25 cellular contexts compared by ENCODE assay signal in genomic region chr1:31585736-31586365, GRCh38. TPM values are rescaled to one million over a fixed set of nuclear protein-coding genes. Genes with fewer than 3 reads are reported as not detected.
DNase-seq lines count a peak whose midpoint lies in the region; ATAC-seq, FAIRE-seq and TF ChIP-seq lines count a peak whose summit lies in the region.
"Had no signal": no experiment of that assay in that cellular context is flagged by ENCODE, and none has a peak within 500 bp of the region (broad histone marks: within the 10 kb centered on the region; RNA-seq: fewer than 3 reads in every experiment).

No MANE protein-coding gene starts in this region.

- H4K91ac ChIP-seq in H1 (replicated peaks; ENCODE audit: insufficient read length, low read length), result no peak overlapping the region

- no peak overlapping the region for H3K4ac ChIP-seq in H1 (replicated peaks; ENCODE audit: insufficient read length, low read depth, low read length)

- H2AFZ ChIP-seq in PC-9 (no peak overlapping the region), H1 (ENCODE audit: low read length) (no peak overlapping the region)

- H3K4me2 ChIP-seq in PC-9 (peak overlapping the region; percentile 90; the same call in 1 of the 2 replicates), H1 (ENCODE audit: insufficient read depth in 1 of 2, low read depth in 2 of 2, low read length in 2 of 2) (no peak overlapping the region)

- FAIRE-seq in H1 (lab: Jason Lieb, UNC), result no peak
- FAIRE-seq: bronchial epithelial cell, GM12878 had no signal

- no peak overlapping the region for H3K18ac ChIP-seq in H1 (ENCODE audit: extremely low read depth, low read length)

- 0 out of 2 replicates have a peak overlapping the region, but pooled peaks have one; percentile 16 for H2BK5ac ChIP-seq in H1 (ENCODE audit: low read depth, low read length)

- H3K4me1 ChIP-seq in PC-9 (replicated peaks; ENCODE audit: insufficient read depth) (peaks cover 100% of the 10 kb centered on the region), H1 (replicated peaks in 1 of 4; ENCODE audit: control insufficient read depth in 3 of 4, insufficient read depth in 4 of 4, low read length in 3 of 4) (peaks cover 2 to 18% (median 13%) of the 10 kb centered on the region in 4 experiments), tibial artery (peaks cover 0 to 97% (median 87%) of the 10 kb centered on the region in 4 donors), lower lobe of right lung (peaks cover 51% of the 10 kb centered on the region)

- H2BK12ac ChIP-seq in H1 (ENCODE audit: low read depth, low read length), result no peak overlapping the region

- H3K14ac ChIP-seq in H1 (ENCODE audit: insufficient read length), result no peak overlapping the region

- CTCF ChIA-PET in PC-9 (lab: Charles Lee) (interaction anchor here (0.6 kb wide), 1 partner anchor 59 kb away, joined by 5 read pairs; the partner anchor contains the start of gene PEF1), H1 (lab: Charles Lee; ENCODE audit: partially characterized antibody) (interaction anchor here (0.8 to 4.2 kb wide), 7 partner anchors 8 to 54 kb away, joined by 3 to 43 read pairs (median 4); no protein-coding TSS in a partner anchor)

- H3K4me3 Mint-ChIP-seq in osteocyte (ENCODE audit: unreplicated experiment), result no peak overlapping the region
- no peak overlapping the region for H3K4me3 Mint-ChIP-seq in stimulated activated naive CD8-positive, alpha-beta T cell treated with anti-CD3 and anti-CD28 coated beads, Interleukin-15, amount 100 ng/mL, for 72 hours
- H3K4me3 Mint-ChIP-seq: activated CD4-positive, alpha-beta T cell treated with anti-CD3 and anti-CD28 coated beads, Interleukin-2, amount 10 ng/mL, durations not matched to agents 7 days and 5 days; CD4-positive, alpha-beta memory T cell; H9; memory B cell; natural killer cell treated with Interleukin-12 subunit alpha and Interleukin-12 subunit beta and Interleukin-15 and Interleukin-18, amount 100 ng/mL, for 72 hours had no signal

- H2BK120ac ChIP-seq in H1 (replicated peaks; ENCODE audit: low read depth, low read length), result no peak overlapping the region

- BruUV-seq in PC-9 (replicated peaks; lab: Mats Ljungman, UMichigan), result no TSS peak

- H3K79me2 ChIP-seq in PC-9 (ENCODE audit: low read depth), result peaks cover 59% of the 10 kb centered on the region
- H3K79me2 ChIP-seq in H1 (ENCODE audit: control insufficient read depth in 1 of 2, insufficient read depth in 2 of 2, low read length in 2 of 2), result no peaks in the 10 kb centered on the region

- POLR2A ChIA-PET in PC-9 (lab: Charles Lee; ENCODE audit: unreplicated experiment) (no interaction called here), H1 (lab: Charles Lee; ENCODE audit: partially characterized antibody) (interaction anchor here (1.2 kb wide), 1 partner anchor 59 kb away, joined by 5 read pairs; the partner anchor contains the start of gene PEF1)

- TF ChIP-seq CTCF in PC-9 (conservative IDR thresholded peaks at IDR 0.05) (no peak), H1 (IDR thresholded peaks at IDR 0.05; ENCODE audit: control extremely low read depth in 1 of 3, insufficient read depth in 1 of 3, low read depth in 1 of 3, low read length in 3 of 3) (no peak), osteocyte (IDR thresholded peaks at IDR 0.05) (no peak), tibial artery (IDR thresholded peaks at IDR 0.05) (no peak), lower lobe of right lung (IDR thresholded peaks at IDR 0.05) (no peak)

- no peak overlapping the region for H3K4me3 ChIP-seq in PC-9
- no peak overlapping the region for H3K4me3 ChIP-seq in H1 (ENCODE audit: extremely low read depth in 1 of 4, insufficient read depth in 2 of 4, low read depth in 3 of 4, low read length in 4 of 4)
- peak overlapping the region; percentile 27 to 34 for H3K4me3 ChIP-seq in tibial artery
- no peak overlapping the region for H3K4me3 ChIP-seq in lower lobe of right lung
- H3K4me3 ChIP-seq: GM12878, skin epidermis had no signal

- intact Hi-C loops in PC-9 (cut with micrococcal nuclease; ENCODE audit: unreplicated experiment), result no loop called here
- intact Hi-C loops in tibial artery (cut with DNase I; ENCODE audit: low total_unique reads), result no loop called here
- intact Hi-C loops in lower lobe of right lung (cut with DNase I), result no loop called here

- H2BK20ac ChIP-seq in H1 (ENCODE audit: low read length), result no peak overlapping the region

- no peaks in the 10 kb centered on the region for H3K79me1 ChIP-seq in H1 (ENCODE audit: low read depth, low read length)

- H3K23me2 ChIP-seq in H1 (ENCODE audit: low read depth, low read length), result no peaks in the 10 kb centered on the region; the same call in 1 of the 2 replicates

- H3K23ac ChIP-seq in H1 (ENCODE audit: insufficient read length), result no peak overlapping the region

- no peaks in the 10 kb centered on the region for H3K9me3 ChIP-seq in PC-9 (ENCODE audit: insufficient read depth, low read depth)
- no peaks in the 10 kb centered on the region for H3K9me3 ChIP-seq in H1 (ENCODE audit: insufficient read depth in 2 of 2, low read depth in 1 of 2, low read length in 1 of 2)
- no peaks in the 10 kb centered on the region for H3K9me3 ChIP-seq in tibial artery
- H3K9me3 ChIP-seq in lower lobe of right lung, result no peaks in the 10 kb centered on the region

- no peak overlapping the region for H2BK15ac ChIP-seq in H1 (ENCODE audit: low read length)

- no peak for TF ChIP-seq RAD21 in H1 (IDR thresholded peaks at IDR 0.05 in 1 of 2, conservative IDR thresholded peaks at IDR 0.05 in 1 of 2; ENCODE audit: low read depth in 2 of 2, low read length in 2 of 2)

- no peak overlapping the region for H4K8ac ChIP-seq in H1 (ENCODE audit: extremely low read depth, insufficient read depth, low read length)

- H3K27ac ChIP-seq in PC-9 (peak overlapping the region; percentile 81), H1 (ENCODE audit: low read depth, low read length) (no peak overlapping the region), tibial artery (peak overlapping the region; percentile 87 to 91), lower lobe of right lung (no peak overlapping the region)

- no peaks in the 10 kb centered on the region for H3K36me3 Mint-ChIP-seq in osteocyte (ENCODE audit: unreplicated experiment)
- H3K36me3 Mint-ChIP-seq: CD4-positive, alpha-beta memory T cell; memory B cell; natural killer cell treated with Interleukin-12 subunit alpha and Interleukin-12 subunit beta and Interleukin-15 and Interleukin-18, amount 100 ng/mL, for 72 hours had no signal

- H3K9ac ChIP-seq in H1 (replicated peaks in 1 of 4; ENCODE audit: extremely low read depth in 1 of 4, low read depth in 3 of 4, low read length in 3 of 4), result no peak overlapping the region

- no peak overlapping the region for H3K56ac ChIP-seq in H1 (replicated peaks; ENCODE audit: insufficient read length, low read depth, low read length)

- no peak for TF ChIP-seq EP300 in H1 (IDR thresholded peaks at IDR 0.05; ENCODE audit: borderline replicate concordance in 1 of 2, low read depth in 2 of 2, low read length in 2 of 2)

- peaks cover 36% of the 10 kb centered on the region for H3K4me1 Mint-ChIP-seq in osteocyte (ENCODE audit: unreplicated experiment)
- H3K4me1 Mint-ChIP-seq in stimulated activated naive CD8-positive, alpha-beta T cell treated with anti-CD3 and anti-CD28 coated beads, Interleukin-15, amount 100 ng/mL, for 72 hours, result no peaks in the 10 kb centered on the region

- no peak overlapping the region for H4K5ac ChIP-seq in H1 (ENCODE audit: insufficient read length, low read depth, low read length)

- DNase-seq in PC-9 (no peak), H1 (ENCODE audit: low read depth in 1 of 2, low spot score in 2 of 2) (peak in 1 of 2 experiments; percentile 39), osteocyte (ENCODE audit: extremely low spot score, unreplicated experiment) (peak; percentile 70), tibial artery (no peak), lower lobe of right lung (no peak)
- DNase-seq in stimulated activated naive CD8-positive, alpha-beta T cell treated with anti-CD3 and anti-CD28 coated beads, Interleukin-15, amount 100 ng/mL, for 72 hours, result no peak
- DNase-seq: activated CD4-positive, alpha-beta T cell treated with anti-CD3 and anti-CD28 coated beads, Interleukin-2, amount 10 ng/mL, durations not matched to agents 7 days and 5 days; activated effector memory CD4-positive, alpha-beta T cell treated with Interleukin-2 at 50 U/mL for 16 hours; CD4-positive, alpha-beta memory T cell; dermis blood vessel endothelial cell; H9; hippocampal formation; KG1; NCI-H1694 treated with DMSO at 0.1 percent for 48 hours; NCI-H226; OCI-M1; SIG-M5; stimulated activated CD4-positive, alpha-beta T cell treated with anti-CD3 and anti-CD28 coated beads, Interleukin-4, amount 100 ng/mL, for 1 hour; T-helper 1 cell had no signal

- no peak overlapping the region for H2AK5ac ChIP-seq in H1 (ENCODE audit: low read depth, low read length)

- TF ChIP-seq POLR2A in H1 (IDR thresholded peaks at IDR 0.05; ENCODE audit: control extremely low read depth in 1 of 2, low read depth in 2 of 2, low read length in 2 of 2), result no peak

- H3K36me3 ChIP-seq in PC-9 (ENCODE audit: low read depth), result peaks cover 46% of the 10 kb centered on the region
- no peaks in the 10 kb centered on the region for H3K36me3 ChIP-seq in H1 (ENCODE audit: control insufficient read depth in 2 of 4, insufficient read depth in 4 of 4, low read length in 3 of 4)
- H3K36me3 ChIP-seq in tibial artery, result peaks cover 30 to 50% (median 45%) of the 10 kb centered on the region in 3 donors
- peaks cover 29% of the 10 kb centered on the region for H3K36me3 ChIP-seq in lower lobe of right lung

- no peak for ATAC-seq in GM18498 (IDR thresholded peaks at IDR 0.05; ENCODE audit: unreplicated experiment)
- no peak for ATAC-seq in stimulated activated naive CD8-positive, alpha-beta T cell treated with anti-CD3 and anti-CD28 coated beads, Interleukin-15, amount 100 ng/mL, for 72 hours
- ATAC-seq in lower lobe of right lung, result no peak
- ATAC-seq: GM12878; natural killer cell treated with Interleukin-12 subunit alpha and Interleukin-12 subunit beta and Interleukin-15 and Interleukin-18, amount 100 ng/mL, for 72 hours had no signal

- H3K9me3 Mint-ChIP-seq in osteocyte (ENCODE audit: unreplicated experiment), result no peaks in the 10 kb centered on the region
- H3K9me3 Mint-ChIP-seq in stimulated activated naive CD8-positive, alpha-beta T cell treated with anti-CD3 and anti-CD28 coated beads, Interleukin-15, amount 100 ng/mL, for 72 hours, result no peaks in the 10 kb centered on the region
- H3K9me3 Mint-ChIP-seq: activated CD4-positive, alpha-beta T cell treated with anti-CD3 and anti-CD28 coated beads, Interleukin-2, amount 10 ng/mL, durations not matched to agents 7 days and 5 days; CD4-positive, alpha-beta memory T cell; H9; memory B cell; natural killer cell treated with Interleukin-12 subunit alpha and Interleukin-12 subunit beta and Interleukin-15 and Interleukin-18, amount 100 ng/mL, for 72 hours had no signal

- H3K9me2 ChIP-seq in PC-9 (ENCODE audit: insufficient read depth), result no peaks in the 10 kb centered on the region

- peaks cover 6% of the 10 kb centered on the region for H4K20me1 ChIP-seq in PC-9 (ENCODE audit: insufficient read depth)
- H4K20me1 ChIP-seq in H1 (replicated peaks in 1 of 2; ENCODE audit: control insufficient read depth in 1 of 2, insufficient read depth in 2 of 2, low read length in 2 of 2), result no peaks in the 10 kb centered on the region

- 90% methylated on average over 11 of the region's 11 CpGs; no CpG with 5 or more reads in 1 of the 2 experiments for WGBS in H1 (ENCODE audit: extremely low coverage in 1 of 2, insufficient coverage in 1 of 2, insufficient read length in 1 of 2, insufficient replicate concordance in 2 of 2, low coverage in 1 of 2, low lambda C conversion rate in 2 of 2, missing lambda C conversion rate in 1 of 2), 2 experiments

- H3K27ac Mint-ChIP-seq in osteocyte (ENCODE audit: unreplicated experiment), result no peak overlapping the region
- no peak overlapping the region for H3K27ac Mint-ChIP-seq in stimulated activated naive CD8-positive, alpha-beta T cell treated with anti-CD3 and anti-CD28 coated beads, Interleukin-15, amount 100 ng/mL, for 72 hours
- H3K27ac Mint-ChIP-seq: activated CD4-positive, alpha-beta T cell treated with anti-CD3 and anti-CD28 coated beads, Interleukin-2, amount 10 ng/mL, durations not matched to agents 7 days and 5 days; CD4-positive, alpha-beta memory T cell; H9; memory B cell; natural killer cell treated with Interleukin-12 subunit alpha and Interleukin-12 subunit beta and Interleukin-15 and Interleukin-18, amount 100 ng/mL, for 72 hours had no signal

- no peaks in the 10 kb centered on the region for H3K27me3 Mint-ChIP-seq in osteocyte (ENCODE audit: unreplicated experiment)
- H3K27me3 Mint-ChIP-seq in stimulated activated naive CD8-positive, alpha-beta T cell treated with anti-CD3 and anti-CD28 coated beads, Interleukin-15, amount 100 ng/mL, for 72 hours, result peaks cover 34% of the 10 kb centered on the region

- H3K27me3 ChIP-seq in PC-9 (ENCODE audit: insufficient read depth, low read depth) (no peaks in the 10 kb centered on the region), H1 (replicated peaks in 1 of 4; ENCODE audit: control insufficient read depth in 3 of 4, extremely low read depth in 1 of 4, insufficient read depth in 3 of 4, low read length in 3 of 4) (peaks cover 0 to 12% (median 5%) of the 10 kb centered on the region in 4 experiments; a peak in 4 of 7 replicates), tibial artery (no peaks in the 10 kb centered on the region), lower lobe of right lung (ENCODE audit: low read depth) (peaks cover 16% of the 10 kb centered on the region)

- H3F3A ChIP-seq in PC-9 (ENCODE audit: insufficient read depth, low read depth), result peaks cover 94% of the 10 kb centered on the region

RNA-seq across cellular contexts. Expression of gene TINAGL1, which starts 9.5 kb away (rescaled TPM):
- total RNA-seq in PC-9 (2021), result 162 and 191 TPM in 2 replicates
- 9.7 and 11.2 TPM in 2 replicates for total RNA-seq in H1 (2021; fragmentation: NEBNext Ultra II Directional; extraction: Animal tissue kit (Norgen Biotek cat#: 25700))
- 21.7 and 24.2 TPM in 2 replicates for polyA plus RNA-seq in H1 (2011; rRNA removed)
- 14.3 TPM for polyA plus RNA-seq in H1 (2011; cell fraction: cytosol; rRNA removed)
- 25.4 TPM for polyA plus RNA-seq in H1 (2011; cell fraction: nucleus; rRNA removed)
- 6.3 to 11.6 TPM (median 10.3 TPM) in 4 replicates for polyA plus RNA-seq in H1 (2012, experiment 1 of 2)
- 12.6 TPM for polyA plus RNA-seq in H1 (2012, experiment 2 of 2)
- polyA plus RNA-seq in H1 (2013, experiment 1 of 2), result 11.6 TPM
- 12.2 TPM for polyA plus RNA-seq in H1 (2013, experiment 2 of 2)
- polyA minus RNA-seq in H1 (2011; rRNA and poly(A)+ RNA removed), result 10.0 and 12.2 TPM in 2 replicates
- polyA minus RNA-seq in H1 (2011; cell fraction: cytosol; rRNA and poly(A)+ RNA removed), result 7.3 TPM
- polyA minus RNA-seq in H1 (2011; cell fraction: nucleus; rRNA and poly(A)+ RNA removed), result 12.3 TPM
- total RNA-seq in osteocyte, result 9.2 and 10.0 TPM in 2 replicates
- total RNA-seq in lower lobe of right lung, result 64.5 TPM
- total RNA-seq: activated CD4-positive, alpha-beta T cell treated with anti-CD3 and anti-CD28 coated beads, Interleukin-2, amount 10 ng/mL, durations not matched to agents 7 days and 5 days; CD4-positive, alpha-beta memory T cell; natural killer cell treated with Interleukin-12 subunit alpha and Interleukin-12 subunit beta and Interleukin-15 and Interleukin-18, amount 100 ng/mL, for 72 hours had no signal
- polyA plus RNA-seq: CD4-positive, alpha-beta memory T cell had no signal

RNA-seq across cellular contexts. Expression of gene HCRTR1, which starts 31.6 kb away (rescaled TPM):
- not detected in 2 replicates for total RNA-seq in PC-9 (2021)
- total RNA-seq in H1 (2021; fragmentation: NEBNext Ultra II Directional; extraction: Animal tissue kit (Norgen Biotek cat#: 25700)), result 0.35 and 0.44 TPM in 2 replicates
- 0.39 and 0.61 TPM in 2 replicates for polyA plus RNA-seq in H1 (2011; rRNA removed)
- polyA plus RNA-seq in H1 (2011; cell fraction: cytosol; rRNA removed), result 0.65 TPM
- 1.2 TPM for polyA plus RNA-seq in H1 (2011; cell fraction: nucleus; rRNA removed)
- 0.29 to 0.44 TPM (median 0.36 TPM) in 3 of 4 replicates, not detected in the other for polyA plus RNA-seq in H1 (2012, experiment 1 of 2)
- polyA plus RNA-seq in H1 (2012, experiment 2 of 2), result 0.21 TPM
- polyA plus RNA-seq in H1 (2013, experiment 1 of 2), result 0.22 TPM
- polyA plus RNA-seq in H1 (2013, experiment 2 of 2), result 0.33 TPM
- polyA minus RNA-seq in H1 (2011; rRNA and poly(A)+ RNA removed), result 0.32 and 0.35 TPM in 2 replicates
- polyA minus RNA-seq in H1 (2011; cell fraction: cytosol; rRNA and poly(A)+ RNA removed), result not detected
- not detected for polyA minus RNA-seq in H1 (2011; cell fraction: nucleus; rRNA and poly(A)+ RNA removed)
- total RNA-seq in osteocyte, result 0.50 and 0.73 TPM in 2 replicates
- not detected for total RNA-seq in lower lobe of right lung
- total RNA-seq: activated CD4-positive, alpha-beta T cell treated with anti-CD3 and anti-CD28 coated beads, Interleukin-2, amount 10 ng/mL, durations not matched to agents 7 days and 5 days; bronchial epithelial cell; CD4-positive, alpha-beta memory T cell; GM12878; H9; natural killer cell treated with Interleukin-12 subunit alpha and Interleukin-12 subunit beta and Interleukin-15 and Interleukin-18, amount 100 ng/mL, for 72 hours had no signal
- polyA plus RNA-seq: CD4-positive, alpha-beta memory T cell; GM12878 had no signal

RNA-seq across cellular contexts. Expression of gene PEF1, which starts 58.8 kb away (rescaled TPM):
- total RNA-seq in PC-9 (2021) (40.3 and 44.5 TPM in 2 replicates), osteocyte (53.4 and 57.0 TPM in 2 replicates), lower lobe of right lung (61.6 TPM)
- total RNA-seq in H1 (2021; fragmentation: NEBNext Ultra II Directional; extraction: Animal tissue kit (Norgen Biotek cat#: 25700)), result 35.2 and 38.8 TPM in 2 replicates
- 61.2 and 69.2 TPM in 2 replicates for polyA plus RNA-seq in H1 (2011; rRNA removed)
- polyA plus RNA-seq in H1 (2011; cell fraction: cytosol; rRNA removed), result 51.1 TPM
- 50.9 TPM for polyA plus RNA-seq in H1 (2011; cell fraction: nucleus; rRNA removed)
- 32.7 to 43.6 TPM (median 41.6 TPM) in 4 replicates for polyA plus RNA-seq in H1 (2012, experiment 1 of 2)
- polyA plus RNA-seq in H1 (2012, experiment 2 of 2), result 65.6 TPM
- polyA plus RNA-seq in H1 (2013, experiment 1 of 2), result 30.8 TPM
- polyA plus RNA-seq in H1 (2013, experiment 2 of 2), result 31.1 TPM
- polyA minus RNA-seq in H1 (2011; rRNA and poly(A)+ RNA removed), result 63.3 and 65.6 TPM in 2 replicates
- 23.8 TPM for polyA minus RNA-seq in H1 (2011; cell fraction: cytosol; rRNA and poly(A)+ RNA removed)
- polyA minus RNA-seq in H1 (2011; cell fraction: nucleus; rRNA and poly(A)+ RNA removed), result 28.8 TPM

Comparison
In these comparisons a context has a peak if more than half of its experiments do, and no peak if none do; other contexts are left out.
1. H3K27ac ChIP-seq: peak in PC-9 (single experiment) and tibial artery (2 of 2); none in H1 (single experiment) and lower lobe of right lung (single experiment).
2. H3K4me3 ChIP-seq: peak in tibial artery (2 of 2); none in PC-9 (single experiment), H1 (0 of 4) and lower lobe of right lung (single experiment).